ENCODE assay signal across 1 cellular context in genomic region chr1:208242829-208243521, GRCh38.
A peak's percentile ranks its signal among the peaks of the same experiment; 100 is the strongest.
TF ChIP-seq lines count a peak whose summit lies in the region.

No MANE protein-coding gene starts in this region.

TF ChIP-seq in H1, 55 proteins besides CTCF, POLR2A, EP300 and RAD21 (continued from another document):
- TF ChIP-seq, protein P1, sequence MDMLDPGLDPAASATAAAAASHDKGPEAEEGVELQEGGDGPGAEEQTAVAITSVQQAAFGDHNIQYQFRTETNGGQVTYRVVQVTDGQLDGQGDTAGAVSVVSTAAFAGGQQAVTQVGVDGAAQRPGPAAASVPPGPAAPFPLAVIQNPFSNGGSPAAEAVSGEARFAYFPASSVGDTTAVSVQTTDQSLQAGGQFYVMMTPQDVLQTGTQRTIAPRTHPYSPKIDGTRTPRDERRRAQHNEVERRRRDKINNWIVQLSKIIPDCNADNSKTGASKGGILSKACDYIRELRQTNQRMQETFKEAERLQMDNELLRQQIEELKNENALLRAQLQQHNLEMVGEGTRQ (IDR thresholded peaks at IDR 0.05; ENCODE audit: low read length): no peak
- TF ChIP-seq TCF12 (IDR thresholded peaks at IDR 0.05; ENCODE audit: low read depth, low read length): no peak
- no peak for TF ChIP-seq EGR1 (IDR thresholded peaks at IDR 0.05; ENCODE audit: borderline replicate concordance, low read depth, low read length)
- TF ChIP-seq CBX8 (IDR thresholded peaks at IDR 0.05; ENCODE audit: borderline replicate concordance, low read depth, low read length): no peak
- no peak for TF ChIP-seq SIRT6 (IDR thresholded peaks at IDR 0.05; ENCODE audit: low read length)
- no peak for TF ChIP-seq KDM4A (IDR thresholded peaks at IDR 0.05; ENCODE audit: low read depth, low read length, severe bottlenecking)
- no peak for TF ChIP-seq RBBP5 (IDR thresholded peaks at IDR 0.05; ENCODE audit: borderline replicate concordance, low read depth, low read length)
- TF ChIP-seq RFX5 (IDR thresholded peaks at IDR 0.05; ENCODE audit: borderline replicate concordance, low read depth, low read length): no peak
- no peak for TF ChIP-seq SP1 (IDR thresholded peaks at IDR 0.05; ENCODE audit: low read depth, low read length)
- no peak for TF ChIP-seq RXRA (IDR thresholded peaks at IDR 0.05; ENCODE audit: insufficient read depth, low read depth, low read length)
- peak; percentile 12 for TF ChIP-seq E2F6 (IDR thresholded peaks at IDR 0.05)
- peak; percentile 79 for TF ChIP-seq EZH2 (IDR thresholded peaks at IDR 0.05; ENCODE audit: low read depth, low read length, severe bottlenecking)
- no peak for TF ChIP-seq KDM1A (IDR thresholded peaks at IDR 0.05; ENCODE audit: borderline replicate concordance, low read length)
- TF ChIP-seq TBP (IDR thresholded peaks at IDR 0.05; ENCODE audit: low read depth, low read length): no peak
- no peak for TF ChIP-seq HDAC6 (IDR thresholded peaks at IDR 0.05; ENCODE audit: low read depth, low read length)
TF ChIP-seq in H1: peak in this region for 4.
